24 cellular contexts compared by ENCODE assay signal in the genomic region with DNA sequence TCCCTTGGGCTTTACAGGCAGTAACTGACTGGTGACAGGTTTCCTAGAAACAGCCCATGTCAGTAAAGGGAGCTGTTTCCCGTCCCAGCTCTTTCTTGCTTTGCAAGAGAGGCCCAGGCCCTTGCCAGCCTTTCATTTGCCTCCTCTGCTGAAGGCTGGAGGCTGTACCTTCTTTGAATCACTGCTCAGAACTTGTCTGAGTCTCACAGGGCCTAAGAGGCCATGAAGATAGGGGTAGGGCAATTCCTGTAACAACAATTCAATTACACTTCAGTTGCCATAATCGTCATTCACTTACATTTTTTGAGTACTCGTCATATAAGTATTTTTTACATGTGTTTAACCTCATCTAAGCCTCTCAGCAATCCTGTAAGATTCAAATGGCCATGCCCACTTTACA. TPM values are rescaled to one million over a fixed set of nuclear protein-coding genes. Genes with fewer than 3 reads are reported as not detected.
"Had no signal": no experiment of that assay in that cellular context is flagged by ENCODE, and none has a peak within 500 bp of the region (broad histone marks: within the 10 kb centered on the region; RNA-seq: fewer than 3 reads in every experiment).

No MANE protein-coding gene starts in this region.

- H3K4me1 ChIP-seq: SJCRH30 had no signal

- H3K27ac ChIP-seq: RWPE1, SJCRH30 had no signal

- DNase-seq: KBM-7, MV-4-11, NCI-H1048, NCI-H1105, NCI-H1417, NCI-H1436 treated with DMSO at 0.1 percent for 48 hours, NCI-H1694 treated with DMSO at 0.1 percent for 48 hours, NCI-H1930, NCI-H2081, NCI-H2107, NCI-H2227 treated with DMSO at 0.1 percent for 48 hours, NCI-H446, NCI-H510A, NCI-H524 treated with DMSO at 0.1 percent for 48 hours, NCI-H69, NCI-H774, PC-3, SHP77 treated with DMSO at 0.1 percent for 48 hours, SJCRH30 had no signal

- H3K36me3 ChIP-seq: SJCRH30 had no signal

- H3K9me3 ChIP-seq: SJCRH30 had no signal

- H3K4me3 ChIP-seq: SJCRH30 had no signal

- ATAC-seq: Panc1, PC-3, Right ventricle myocardium inferior, SK-N-SH treated with all-trans-retinoic acid at 6 μM for 48 hours had no signal

RNA-seq across cellular contexts. Expression of a gene that starts 25.9 kb away (rescaled TPM):
- total RNA-seq: OCI-LY7, SJCRH30 had no signal
